In the genomic region with DNA sequence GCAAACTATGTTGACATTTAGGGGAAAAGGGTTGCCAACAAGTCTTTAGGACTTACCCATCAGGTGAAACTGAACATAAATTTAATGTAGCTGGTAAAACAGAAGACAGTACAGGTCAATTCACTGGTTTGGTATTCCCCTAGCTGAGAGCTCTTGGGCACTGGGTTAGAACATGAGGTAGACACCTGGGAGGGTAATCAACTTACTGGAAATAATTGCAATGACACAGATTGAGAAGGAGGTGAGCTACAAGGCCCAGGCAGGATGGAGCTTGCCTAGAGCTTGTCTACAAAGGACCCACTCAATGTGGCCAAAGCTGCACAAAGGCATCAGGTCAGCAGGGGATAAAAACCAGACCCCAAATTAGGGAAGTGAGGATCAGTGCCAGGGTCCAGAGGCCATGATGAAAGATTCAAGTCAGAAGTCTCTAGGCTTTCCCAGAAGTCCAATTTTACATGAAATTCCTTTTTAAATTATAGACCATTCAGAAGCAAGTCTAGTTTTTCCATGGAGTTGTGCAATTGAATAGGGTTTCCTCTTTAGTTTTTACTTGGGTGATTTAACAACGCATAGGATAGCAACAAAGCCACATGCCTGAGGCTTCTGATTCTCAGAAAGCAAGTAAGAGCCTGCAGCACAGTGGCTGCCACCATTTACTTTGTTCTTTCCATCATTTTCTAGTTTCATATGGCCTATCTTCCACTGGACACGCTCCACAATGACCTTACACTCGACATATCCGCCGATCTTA, we compare ENCODE assay signal across 1 cellular context.
TF ChIP-seq lines count a peak whose summit lies in the region.

No MANE protein-coding gene starts in this region.

TF ChIP-seq in SK-N-SH treated with all-trans-retinoic acid at 6 μM for 48 hours, 23 proteins besides CTCF, POLR2A, EP300 and RAD21 (continued from another document):
- TF ChIP-seq, protein P1, sequence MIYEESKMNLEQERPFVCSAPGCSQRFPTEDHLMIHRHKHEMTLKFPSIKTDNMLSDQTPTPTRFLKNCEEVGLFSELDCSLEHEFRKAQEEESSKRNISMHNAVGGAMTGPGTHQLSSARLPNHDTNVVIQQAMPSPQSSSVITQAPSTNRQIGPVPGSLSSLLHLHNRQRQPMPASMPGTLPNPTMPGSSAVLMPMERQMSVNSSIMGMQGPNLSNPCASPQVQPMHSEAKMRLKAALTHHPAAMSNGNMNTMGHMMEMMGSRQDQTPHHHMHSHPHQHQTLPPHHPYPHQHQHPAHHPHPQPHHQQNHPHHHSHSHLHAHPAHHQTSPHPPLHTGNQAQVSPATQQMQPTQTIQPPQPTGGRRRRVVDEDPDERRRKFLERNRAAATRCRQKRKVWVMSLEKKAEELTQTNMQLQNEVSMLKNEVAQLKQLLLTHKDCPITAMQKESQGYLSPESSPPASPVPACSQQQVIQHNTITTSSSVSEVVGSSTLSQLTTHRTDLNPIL (CRISPR knock-in tag; IDR thresholded peaks at IDR 0.05; ENCODE audit: low read depth): no peak
- TF ChIP-seq, protein P2, sequence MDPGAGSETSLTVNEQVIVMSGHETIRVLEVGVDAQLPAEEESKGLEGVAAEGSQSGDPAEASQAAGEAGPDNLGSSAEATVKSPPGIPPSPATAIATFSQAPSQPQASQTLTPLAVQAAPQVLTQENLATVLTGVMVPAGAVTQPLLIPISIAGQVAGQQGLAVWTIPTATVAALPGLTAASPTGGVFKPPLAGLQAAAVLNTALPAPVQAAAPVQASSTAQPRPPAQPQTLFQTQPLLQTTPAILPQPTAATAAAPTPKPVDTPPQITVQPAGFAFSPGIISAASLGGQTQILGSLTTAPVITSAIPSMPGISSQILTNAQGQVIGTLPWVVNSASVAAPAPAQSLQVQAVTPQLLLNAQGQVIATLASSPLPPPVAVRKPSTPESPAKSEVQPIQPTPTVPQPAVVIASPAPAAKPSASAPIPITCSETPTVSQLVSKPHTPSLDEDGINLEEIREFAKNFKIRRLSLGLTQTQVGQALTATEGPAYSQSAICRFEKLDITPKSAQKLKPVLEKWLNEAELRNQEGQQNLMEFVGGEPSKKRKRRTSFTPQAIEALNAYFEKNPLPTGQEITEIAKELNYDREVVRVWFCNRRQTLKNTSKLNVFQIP (CRISPR knock-in tag; IDR thresholded peaks at IDR 0.05; ENCODE audit: borderline replicate concordance, low read depth): no peak
